In the genomic region with DNA sequence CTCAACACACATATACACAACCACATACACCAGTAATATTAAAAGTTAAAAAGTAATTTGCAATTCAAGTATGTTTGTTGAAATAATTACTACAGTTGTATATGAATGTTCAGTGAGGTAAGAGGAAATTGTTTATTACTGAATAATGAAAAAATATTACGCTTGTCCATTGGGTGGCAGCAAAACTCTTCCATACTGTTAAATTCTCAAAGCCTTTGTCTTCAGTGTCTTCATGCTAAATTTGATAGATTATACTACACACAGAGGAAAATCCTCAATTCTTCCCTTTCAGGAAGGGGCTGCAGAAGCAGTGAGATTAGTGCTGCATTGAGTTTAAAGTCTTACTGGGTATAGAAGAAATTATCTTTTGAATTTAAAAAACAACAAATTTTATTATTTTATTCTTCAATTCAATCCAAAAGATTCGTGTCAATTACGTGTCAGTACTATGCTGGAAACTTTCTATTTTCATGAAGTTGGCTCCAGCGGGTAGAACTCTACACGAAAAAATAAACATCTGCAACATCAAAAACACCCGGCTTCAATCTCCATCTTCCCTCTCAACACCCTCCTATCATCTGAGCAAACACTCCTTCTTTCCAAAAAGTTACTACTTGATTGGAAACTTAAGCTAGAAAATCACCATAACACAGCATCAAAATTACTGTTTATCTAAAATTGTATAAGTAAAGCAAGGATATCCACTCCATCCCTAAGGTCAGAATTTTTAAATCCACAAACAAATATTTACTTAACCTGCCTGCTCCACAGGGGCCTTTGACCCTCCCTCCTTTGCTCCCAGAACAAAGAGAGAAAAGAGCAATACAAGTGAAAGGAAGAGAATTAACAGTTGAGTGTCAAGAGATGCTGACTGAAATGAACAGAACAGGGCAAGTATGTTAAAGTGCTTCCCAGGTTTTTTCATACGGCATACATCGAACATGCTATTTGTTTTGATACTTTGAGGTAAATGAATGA, we compare ENCODE assay signal across 7 cellular contexts. TPM values are rescaled to one million over a fixed set of nuclear protein-coding genes. Genes with fewer than 3 reads are reported as not detected.
A peak's percentile ranks its signal among the peaks of the same experiment; 100 is the strongest.
DNase-seq lines count a peak whose midpoint lies in the region; ATAC-seq and TF ChIP-seq lines count a peak whose summit lies in the region.

No MANE protein-coding gene starts in this region.

- no peaks in the 10 kb centered on the region for H4K20me1 ChIP-seq in smooth muscle cell (ENCODE audit: low read depth)

- H3K4me3 Mint-ChIP-seq in activated CD8-positive, alpha-beta T cell treated with anti-CD3 and anti-CD28 coated beads for 36 hours: no peak overlapping the region
- H3K4me3 Mint-ChIP-seq in glutamatergic neuron (ENCODE audit: unreplicated experiment): no peak overlapping the region
- no peak overlapping the region for H3K4me3 Mint-ChIP-seq in T-helper 2 cell treated with Interferon-gamma antibody and Interleukin-4, amounts not matched to agents 5 μg/mL and 100 μg/mL, for 36 hours

- no peaks in the 10 kb centered on the region for H3K36me3 ChIP-seq in smooth muscle cell (ENCODE audit: low read depth)

- intact Hi-C loops in activated CD8-positive, alpha-beta T cell treated with anti-CD3 and anti-CD28 coated beads for 36 hours (cut with micrococcal nuclease): loop anchor here (1.0 to 2.0 kb wide), 2 partner anchors 415 to 636 kb away; no protein-coding TSS in a partner anchor

- CTCF ChIA-PET in activated CD8-positive, alpha-beta T cell treated with anti-CD3 and anti-CD28 coated beads for 36 hours (lab: Charles Lee): interaction anchor here (0.6 to 6.1 kb wide), 21 partner anchors 8 to 418 kb away, joined by 3 to 56 read pairs (median 5); no protein-coding TSS in a partner anchor

- H3K79me2 ChIP-seq in smooth muscle cell (ENCODE audit: low read depth): no peaks in the 10 kb centered on the region

- no peak for ATAC-seq in activated CD8-positive, alpha-beta T cell treated with anti-CD3 and anti-CD28 coated beads for 36 hours

- no peak overlapping the region for H3K4me3 ChIP-seq in smooth muscle cell

- TF ChIP-seq CTCF in GM20000 (IDR thresholded peaks at IDR 0.05; ENCODE audit: extremely low read depth, missing control alignments) (peak; percentile 26), glutamatergic neuron (IDR thresholded peaks at IDR 0.05; ENCODE audit: partially characterized antibody, unreplicated experiment) (peak; percentile 72), smooth muscle cell (IDR thresholded peaks at IDR 0.05; ENCODE audit: borderline replicate concordance, insufficient read depth, poor library complexity, severe bottlenecking) (peak; percentile 66)
- peak; percentile 76 for TF ChIP-seq CTCF in activated CD8-positive, alpha-beta T cell treated with anti-CD3 and anti-CD28 coated beads for 36 hours (IDR thresholded peaks at IDR 0.05)

- H3K27me3 Mint-ChIP-seq in activated CD8-positive, alpha-beta T cell treated with anti-CD3 and anti-CD28 coated beads for 36 hours: peaks cover 3% of the 10 kb centered on the region
- H3K27me3 Mint-ChIP-seq in glutamatergic neuron (ENCODE audit: unreplicated experiment): no peaks in the 10 kb centered on the region
- peaks cover 38% of the 10 kb centered on the region for H3K27me3 Mint-ChIP-seq in T-helper 2 cell treated with Interferon-gamma antibody and Interleukin-4, amounts not matched to agents 5 μg/mL and 100 μg/mL, for 36 hours (ENCODE audit: low read depth)

- H3K9me3 ChIP-seq in smooth muscle cell (replicated peaks; ENCODE audit: low read depth): no peaks in the 10 kb centered on the region

- no peak overlapping the region for H3K27ac Mint-ChIP-seq in activated CD8-positive, alpha-beta T cell treated with anti-CD3 and anti-CD28 coated beads for 36 hours
- no peak overlapping the region for H3K27ac Mint-ChIP-seq in glutamatergic neuron (ENCODE audit: unreplicated experiment)
- no peak overlapping the region for H3K27ac Mint-ChIP-seq in T-helper 2 cell treated with Interferon-gamma antibody and Interleukin-4, amounts not matched to agents 5 μg/mL and 100 μg/mL, for 36 hours

- no peak overlapping the region for H3K27ac ChIP-seq in smooth muscle cell (ENCODE audit: low read depth)

- DNase-seq in DMS114 treated with DMSO at 0.1 percent for 48 hours (lab: John Stamatoyannopoulos, UW; ENCODE audit: unreplicated experiment) (peak; percentile 38), GM20000 (ENCODE audit: low spot score) (peak; percentile 40), NCI-H1694 treated with DMSO at 0.1 percent for 48 hours (lab: John Stamatoyannopoulos, UW) (peak; percentile 64), glutamatergic neuron (no peak), smooth muscle cell (lab: John Stamatoyannopoulos, UW; ENCODE audit: unreplicated experiment) (no peak)
- DNase-seq in activated CD8-positive, alpha-beta T cell treated with anti-CD3 and anti-CD28 coated beads for 36 hours: peak; percentile 27
- no peak for DNase-seq in T-helper 2 cell treated with Interferon-gamma antibody and Interleukin-4, amounts not matched to agents 5 μg/mL and 100 μg/mL, for 36 hours (ENCODE audit: low spot score)

- POLR2A ChIA-PET in activated CD8-positive, alpha-beta T cell treated with anti-CD3 and anti-CD28 coated beads for 36 hours (lab: Charles Lee): no interaction called here

- H3F3A ChIP-seq in smooth muscle cell (ENCODE audit: low read depth): no peaks in the 10 kb centered on the region

- WGBS in smooth muscle cell (ENCODE audit: low lambda C conversion rate): 70% methylated on average over 8 of the region's 8 CpGs

- no peaks in the 10 kb centered on the region for H3K27me3 ChIP-seq in smooth muscle cell (ENCODE audit: low read depth)

- no peaks in the 10 kb centered on the region for H3K36me3 Mint-ChIP-seq in activated CD8-positive, alpha-beta T cell treated with anti-CD3 and anti-CD28 coated beads for 36 hours (ENCODE audit: low read depth)
- H3K36me3 Mint-ChIP-seq in glutamatergic neuron (ENCODE audit: unreplicated experiment): peaks cover 6% of the 10 kb centered on the region
- no peaks in the 10 kb centered on the region for H3K36me3 Mint-ChIP-seq in T-helper 2 cell treated with Interferon-gamma antibody and Interleukin-4, amounts not matched to agents 5 μg/mL and 100 μg/mL, for 36 hours (ENCODE audit: low read depth)

- H3K9ac ChIP-seq in smooth muscle cell (ENCODE audit: low read depth): no peak overlapping the region

- H2AFZ ChIP-seq in smooth muscle cell (ENCODE audit: low read depth): no peak overlapping the region

- H3K4me2 ChIP-seq in smooth muscle cell: no peak overlapping the region

- no peaks in the 10 kb centered on the region for H3K9me3 Mint-ChIP-seq in activated CD8-positive, alpha-beta T cell treated with anti-CD3 and anti-CD28 coated beads for 36 hours
- no peaks in the 10 kb centered on the region for H3K9me3 Mint-ChIP-seq in glutamatergic neuron (ENCODE audit: unreplicated experiment)
- peaks cover 6% of the 10 kb centered on the region for H3K9me3 Mint-ChIP-seq in T-helper 2 cell treated with Interferon-gamma antibody and Interleukin-4, amounts not matched to agents 5 μg/mL and 100 μg/mL, for 36 hours

- H3K4me1 Mint-ChIP-seq in activated CD8-positive, alpha-beta T cell treated with anti-CD3 and anti-CD28 coated beads for 36 hours (ENCODE audit: low read depth): no peaks in the 10 kb centered on the region
- no peaks in the 10 kb centered on the region for H3K4me1 Mint-ChIP-seq in glutamatergic neuron (ENCODE audit: low read depth, unreplicated experiment)
- peaks cover 10% of the 10 kb centered on the region for H3K4me1 Mint-ChIP-seq in T-helper 2 cell treated with Interferon-gamma antibody and Interleukin-4, amounts not matched to agents 5 μg/mL and 100 μg/mL, for 36 hours (ENCODE audit: low read depth)

- H3K4me1 ChIP-seq in smooth muscle cell (ENCODE audit: low read depth): peaks cover 13% of the 10 kb centered on the region

RNA-seq across cellular contexts. Expression of gene TES, which starts 37.0 kb away (rescaled TPM):
- total RNA-seq in activated CD8-positive, alpha-beta T cell treated with anti-CD3 and anti-CD28 coated beads for 36 hours: 10 to 100 TPM; 63.9 to 65.7 TPM
- total RNA-seq in glutamatergic neuron (ENCODE audit: unreplicated experiment) (53.5 TPM), smooth muscle cell (149 and 167 TPM in 2 replicates)
- 74.6 and 107 TPM in 2 replicates for polyA plus RNA-seq in smooth muscle cell

Comparison
In these comparisons a context has a peak if more than half of its experiments do, and no peak if none do; other contexts are left out.
1. DNase-seq: peak in DMS114 treated with DMSO at 0.1 percent for 48 hours (single experiment), GM20000 (single experiment), NCI-H1694 treated with DMSO at 0.1 percent for 48 hours (single experiment) and activated CD8-positive, alpha-beta T cell treated with anti-CD3 and anti-CD28 coated beads for 36 hours (single experiment); none in glutamatergic neuron (single experiment), smooth muscle cell (single experiment) and T-helper 2 cell treated with Interferon-gamma antibody and Interleukin-4, amounts not matched to agents 5 μg/mL and 100 μg/mL, for 36 hours (single experiment).
2. CTCF ChIP-seq: peak in every context shown above with its lines; median percentile 76 in activated CD8-positive, alpha-beta T cell treated with anti-CD3 and anti-CD28 coated beads for 36 hours; 72 in glutamatergic neuron; 66 in smooth muscle cell; 26 in GM20000.